ENCODE assay signal across 32 cellular contexts in the genomic region with DNA sequence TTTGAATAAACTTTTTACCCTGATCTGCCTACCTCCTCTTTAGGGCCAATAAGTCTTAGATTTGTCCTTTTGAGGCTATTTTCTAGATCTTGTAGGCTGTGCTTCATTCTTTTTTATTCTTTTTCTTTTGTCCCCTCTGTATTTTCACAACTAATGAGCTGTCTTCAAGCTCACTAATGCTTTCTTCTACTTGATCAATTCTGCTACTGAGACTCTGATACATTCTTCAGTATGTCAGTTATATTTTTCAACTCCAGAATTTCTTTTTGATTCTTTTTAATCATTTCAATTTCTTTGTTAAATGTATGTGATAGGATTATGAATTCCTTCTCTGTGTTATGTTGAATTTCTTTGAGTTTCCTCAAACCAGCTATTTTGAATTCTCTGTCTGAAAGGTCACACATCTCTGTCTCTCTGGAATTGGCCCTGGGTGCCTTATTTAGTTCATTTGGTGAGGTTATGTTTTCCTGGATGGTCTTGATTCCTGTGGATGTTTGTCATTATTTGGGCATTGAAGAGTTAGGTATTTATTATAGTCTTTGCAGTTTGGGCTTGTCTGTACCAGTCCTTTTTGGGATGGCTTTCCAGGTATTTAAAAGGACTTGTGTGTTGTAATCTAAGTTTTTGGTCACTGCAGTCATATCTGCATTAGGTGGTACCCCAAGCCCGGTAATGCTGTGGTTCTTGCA. TPM values are rescaled to one million over a fixed set of nuclear protein-coding genes. Genes with fewer than 3 reads are reported as not detected.
DNase-seq lines count a peak whose midpoint lies in the region; ATAC-seq, FAIRE-seq and TF ChIP-seq lines count a peak whose summit lies in the region.
"Had no signal": no experiment of that assay in that cellular context is flagged by ENCODE, and none has a peak within 500 bp of the region (broad histone marks: within the 10 kb centered on the region; RNA-seq: fewer than 3 reads in every experiment).

No MANE protein-coding gene starts in this region.

- H2AK5ac ChIP-seq in trophoblast cell (ENCODE audit: low read length) = no peak overlapping the region

- H3K27me3 ChIP-seq in K562 (ENCODE audit: control insufficient read depth in 2 of 2, insufficient read depth in 2 of 2, low read length in 2 of 2) (no peaks in the 10 kb centered on the region), trophoblast cell (ENCODE audit: insufficient read depth, low read length) (no peaks in the 10 kb centered on the region)
- H3K27me3 ChIP-seq: BE2C; BLaER1; BLaER1 treated with 17β-estradiol and CSF1 and Interleukin-3, amounts not matched to agents 10 nM and 100 nM had no signal

- H2AFZ ChIP-seq in K562 (ENCODE audit: low read depth, low read length) = no peak overlapping the region
- H2AFZ ChIP-seq in trophoblast cell (ENCODE audit: insufficient read depth, low read length, poor library complexity) = no peak overlapping the region

- TF ChIP-seq POLR2A in K562 (conservative IDR thresholded peaks at IDR 0.05) = no peak

- no peaks in the 10 kb centered on the region for H3K36me3 ChIP-seq in K562 (ENCODE audit: control insufficient read depth, insufficient read depth, low read length)
- H3K36me3 ChIP-seq in trophoblast cell (ENCODE audit: control insufficient read depth in 1 of 2, insufficient read depth in 2 of 2, low read length in 2 of 2) = no peaks in the 10 kb centered on the region
- H3K36me3 ChIP-seq: BE2C; BLaER1; BLaER1 treated with 17β-estradiol and CSF1 and Interleukin-3, amounts not matched to agents 10 nM and 100 nM had no signal

- H3K4me1 ChIP-seq in K562 (replicated peaks in 1 of 2; ENCODE audit: control insufficient read depth in 2 of 2, insufficient read depth in 2 of 2, low read length in 2 of 2) (peaks cover 0 to 6% of the 10 kb centered on the region in 2 experiments; a peak in 2 of 5 replicates), trophoblast cell (ENCODE audit: control insufficient read depth in 1 of 2, insufficient read depth in 2 of 2, low read length in 2 of 2) (peaks cover 0 to 3% of the 10 kb centered on the region in 2 experiments)
- H3K4me1 ChIP-seq: A549, BE2C had no signal

- no peak overlapping the region for H3K4me2 ChIP-seq in K562 (ENCODE audit: insufficient read depth, low read length)
- H3K4me2 ChIP-seq in trophoblast cell (ENCODE audit: low read length) = no peak overlapping the region
- H3K4me2 ChIP-seq: A549, BLaER1 had no signal

- H3K79me2 ChIP-seq in K562 (ENCODE audit: control insufficient read depth, insufficient read depth, low read length) (no peaks in the 10 kb centered on the region), trophoblast cell (ENCODE audit: control insufficient read depth, insufficient read depth, low read length, poor library complexity) (no peaks in the 10 kb centered on the region)

- ATAC-seq in K562 = no peak
- no peak for ATAC-seq in HG02870 (IDR thresholded peaks at IDR 0.05; ENCODE audit: unreplicated experiment)
- ATAC-seq: A549; CD8-positive, alpha-beta T cell had no signal

- H3K4me3 ChIP-seq in K562 (no peak overlapping the region), trophoblast cell (ENCODE audit: low read depth, low read length) (no peak overlapping the region)
- H3K4me3 ChIP-seq: A549; BLaER1; BLaER1 treated with 17β-estradiol and CSF1 and Interleukin-3, amounts not matched to agents 10 nM and 100 nM had no signal

- no peak overlapping the region for H3K4ac ChIP-seq in trophoblast cell (ENCODE audit: low read depth, low read length)

- no peak overlapping the region for H2BK120ac ChIP-seq in trophoblast cell (ENCODE audit: insufficient read depth, low read length, poor library complexity)

- FAIRE-seq in K562 (lab: Jason Lieb, UNC) = no peak
- peak; percentile 24 for FAIRE-seq in colon (lab: Jason Lieb, UNC)
- no peak for FAIRE-seq in urothelium cell line (lab: Jason Lieb, UNC)
- FAIRE-seq: A549, D721Med had no signal

- H3K27ac ChIP-seq in K562 (ENCODE audit: extremely low read depth, low read depth, low read length) (no peak overlapping the region), trophoblast cell (ENCODE audit: low read depth, low read length) (no peak overlapping the region)
- H3K27ac ChIP-seq: 22Rv1, A549, BLaER1, C4-2B had no signal

- no peak overlapping the region for H4K12ac ChIP-seq in trophoblast cell (ENCODE audit: low read depth, low read length)

- H3K79me1 ChIP-seq in trophoblast cell (ENCODE audit: low read length) = peaks cover 2% of the 10 kb centered on the region

- no peak overlapping the region for H4K91ac ChIP-seq in trophoblast cell (ENCODE audit: low read depth, low read length)

- no peak for TF ChIP-seq EP300 in K562 (IDR thresholded peaks at IDR 0.05; ENCODE audit: low read length)

- no peak overlapping the region for H3K23ac ChIP-seq in trophoblast cell (ENCODE audit: low read length)

- H2BK5ac ChIP-seq in trophoblast cell (ENCODE audit: low read depth, low read length, poor library complexity) = no peak overlapping the region

- POLR2A ChIA-PET in K562 (lab: Yijun Ruan, JAX) = no interaction called here

- no peaks in the 10 kb centered on the region; the same call in none of the 2 replicates for H3K9me3 ChIP-seq in K562 (replicated peaks; ENCODE audit: control insufficient read depth, insufficient read depth, low read depth, low read length)
- H3K9me3 ChIP-seq in trophoblast cell (ENCODE audit: insufficient read depth, low read depth, low read length) = peaks cover 3% of the 10 kb centered on the region
- H3K9me3 ChIP-seq: A549, BE2C, Caco-2 had no signal

- DNase-seq in K562 (ENCODE audit: extremely low read depth in 1 of 4, low spot score in 3 of 4) = no peak
- peak; percentile 19 to 83 for DNase-seq in trophoblast cell
- no peak for DNase-seq in activated naive CD4-positive, alpha-beta T cell treated with Interleukin-2 at 50 U/mL for 16 hours
- DNase-seq in urothelium cell line (ENCODE audit: low spot score) = no peak
- DNase-seq: 8988T; ACHN; AML-193; BE2C; C1 segment of cervical spinal cord; Caco-2; Calu3; CD4-positive, alpha-beta memory T cell; CD4-positive, alpha-beta T cell; CD4-positive, CD25-positive, alpha-beta regulatory T cell; CD8-positive, alpha-beta memory T cell; CD8-positive, alpha-beta T cell; COR-L47; DMS 273 treated with DMSO at 0.1 percent for 48 hours; DMS153; DMS53; DMS79; DMS79 treated with DMSO at 0.1 percent for 48 hours; DND-41; EL had no signal

- 0% methylated on average over 1 of the region's 1 CpG for WGBS in K562 (ENCODE audit: insufficient coverage, low coverage, missing lambda C conversion rate)
- WGBS in trophoblast cell (ENCODE audit: extremely low coverage, insufficient coverage, insufficient read length) = no CpG with 5 or more reads among the region's 1 CpG

- TF ChIP-seq RAD21 in K562 (CRISPR knock-in tag; conservative IDR thresholded peaks at IDR 0.05 in 1 of 2, IDR thresholded peaks at IDR 0.05 in 1 of 2) = no peak

- H3K9ac ChIP-seq in K562 (ENCODE audit: insufficient read depth in 1 of 2, low read depth in 2 of 2, low read length in 2 of 2) = no peak overlapping the region
- H3K9ac ChIP-seq in trophoblast cell (ENCODE audit: low read length) = no peak overlapping the region
- H3K9ac ChIP-seq: BLaER1; BLaER1 treated with 17β-estradiol and CSF1 and Interleukin-3, amounts not matched to agents 10 nM and 100 nM had no signal

- H2BK12ac ChIP-seq in trophoblast cell (ENCODE audit: low read length) = no peak overlapping the region

- H3K14ac ChIP-seq in trophoblast cell (ENCODE audit: low read length) = no peak overlapping the region

- H4K8ac ChIP-seq in trophoblast cell (ENCODE audit: low read depth, low read length) = no peak overlapping the region

- no peak overlapping the region for H3K18ac ChIP-seq in trophoblast cell (ENCODE audit: low read length)

- in situ Hi-C loops in K562 (cut with MboI) = no loop called here

- intact Hi-C loops in K562 (cut with micrococcal nuclease) = no loop called here

- TF ChIP-seq CTCF in K562 (IDR thresholded peaks at IDR 0.05 in 2 of 3, conservative IDR thresholded peaks at IDR 0.05 in 1 of 3; ENCODE audit: insufficient read depth in 2 of 3, low read depth in 1 of 3, low read length in 3 of 3) = no peak

- H4K20me1 ChIP-seq in K562 (replicated peaks; ENCODE audit: control insufficient read depth, insufficient read depth, low read length) = no peaks in the 10 kb centered on the region
- H4K20me1 ChIP-seq: BLaER1; BLaER1 treated with 17β-estradiol and CSF1 and Interleukin-3, amounts not matched to agents 10 nM and 100 nM had no signal

- H3K9me1 ChIP-seq in K562 (ENCODE audit: control insufficient read depth, insufficient read depth, low read length) = no peaks in the 10 kb centered on the region

- CTCF ChIA-PET in K562 (lab: Yijun Ruan, JAX; ENCODE audit: low intra/inter-chr PET ratio) = no interaction called here

- BruUV-seq in K562 (replicated peaks; lab: Mats Ljungman, UMichigan) = no TSS peak

TF ChIP-seq in K562, 482 proteins besides CTCF, POLR2A, EP300 and RAD21 (continues in another document):
- 0 out of 4 replicates have a peak, but pooled peaks of 1 of the 2 experiments have one; percentile 23 for TF ChIP-seq TRIM24 (IDR thresholded peaks at IDR 0.05)

RNA-seq across cellular contexts. Expression of gene ATG4C, which starts 11.2 kb away (rescaled TPM):
- total RNA-seq in K562 (2011; cell fraction: chromatin; rRNA removed; ENCODE audit: low replicate concordance) = 6.2 and 23.0 TPM in 2 replicates
- total RNA-seq in K562 (2011; cell fraction: nucleolus; rRNA removed) = 1.0 and 1.4 TPM in 2 replicates
- 3.1 and 4.4 TPM in 2 replicates for total RNA-seq in K562 (2011; cell fraction: nucleoplasm; rRNA removed)
- total RNA-seq in K562 (2014; rRNA removed) (7.0 and 7.6 TPM in 2 replicates), K562 (2014; rRNA removed; fragmentation: Illumina TruSeq; extraction: Trizol) (14.4 and 17.5 TPM in 2 replicates), K562 (2015; rRNA removed; fragmentation: Illumina TruSeq; extraction: Trizol) (9.5 and 10.4 TPM in 2 replicates), K562 (2021) (15.2 and 16.1 TPM in 2 replicates)
- polyA plus RNA-seq in K562 (2011; rRNA removed) (13.7 and 21.3 TPM in 2 replicates), K562 (2014; fragmentation: Illumina TruSeq; extraction: Trizol) (17.5 and 22.6 TPM in 2 replicates), K562 (2014; fragmentation: Nextera tagmentation; extraction: Ambion mirVana) (10 to 100 TPM; 35.4 to 35.8 TPM), K562 (2014; rRNA removed) (12.1 and 14.9 TPM in 2 replicates)
- 2.3 and 4.5 TPM in 2 replicates for polyA plus RNA-seq in K562 (2011; cell fraction: cytosol; rRNA removed)
- polyA plus RNA-seq in K562 (2011; cell fraction: nucleus; rRNA removed) = 3.9 and 5.5 TPM in 2 replicates
- polyA plus RNA-seq in K562 (2012) = 11.6 and 11.7 TPM in 2 replicates
- 16.7 and 17.6 TPM in 2 replicates for polyA minus RNA-seq in K562 (2011; rRNA and poly(A)+ RNA removed)
- polyA minus RNA-seq in K562 (2011; cell fraction: cytosol; rRNA and poly(A)+ RNA removed) = 5.9 and 7.6 TPM in 2 replicates
- 4.4 and 7.7 TPM in 2 replicates for polyA minus RNA-seq in K562 (2011; cell fraction: nucleus; rRNA and poly(A)+ RNA removed)
- polyA plus RNA-seq in trophoblast cell (2013) = 3.7 and 4.2 TPM in 2 replicates

Comparison
In these comparisons a context has a peak if more than half of its experiments do, and no peak if none do; other contexts are left out.
1. DNase-seq: peak in trophoblast cell (2 of 2); none in K562 (0 of 4), activated naive CD4-positive, alpha-beta T cell treated with Interleukin-2 at 50 U/mL for 16 hours (single experiment) and urothelium cell line (single experiment).